8 cellular contexts compared by ENCODE assay signal in genomic region chr10:86711237-86711956, GRCh38. TPM values are rescaled to one million over a fixed set of nuclear protein-coding genes. Genes with fewer than 3 reads are reported as not detected.
DNase-seq lines count a peak whose midpoint lies in the region; ATAC-seq and TF ChIP-seq lines count a peak whose summit lies in the region.

No MANE protein-coding gene starts in this region.

- no peaks in the 10 kb centered on the region for H3K9me2 ChIP-seq in DOHH2 (replicated peaks; ENCODE audit: control insufficient read depth, low read length)

- DNase-seq in RPMI8226 (peak; percentile 80), foreskin fibroblast (peak; percentile 88 to 97), stromal cell of bone marrow (ENCODE audit: low read depth) (peak; percentile 86)
- peak; percentile 94 for DNase-seq in activated effector memory CD4-positive, alpha-beta T cell treated with anti-CD3 and anti-CD28 coated beads, Interleukin-2, amount 50 U/mL, for 16 hours

- H3K4me2 ChIP-seq in DOHH2 (ENCODE audit: low read length), result peak overlapping the region; percentile 87

- H3K4me3 ChIP-seq in DOHH2 (ENCODE audit: low read length) (peak overlapping the region; percentile 77), foreskin fibroblast (ENCODE audit: low read depth in 1 of 2, low read length in 2 of 2) (peak overlapping the region; percentile 57 to 60), neuron (ENCODE audit: low read length) (peak overlapping the region; percentile 75)

- peak overlapping the region; percentile 91 to 99 (median 98) for H3K4me3 Mint-ChIP-seq in IgD-negative memory B cell

- peak; percentile 80 for TF ChIP-seq CTCF in DOHH2 (IDR thresholded peaks at IDR 0.05; ENCODE audit: low read depth, low read length, poor library complexity, severe bottlenecking)
- peak; percentile 62 for TF ChIP-seq CTCF in foreskin fibroblast (IDR thresholded peaks at IDR 0.05; ENCODE audit: low read depth, low read length)

- H3K4me1 ChIP-seq in DOHH2 (ENCODE audit: control insufficient read depth, low read length) (peaks cover 13% of the 10 kb centered on the region), neuron (ENCODE audit: insufficient read depth, low read length) (peaks cover 3% of the 10 kb centered on the region)

- no peaks in the 10 kb centered on the region for H3K36me3 Mint-ChIP-seq in IgD-negative memory B cell

- peak; percentile 86 for ATAC-seq in GM21576 (IDR thresholded peaks at IDR 0.05; ENCODE audit: unreplicated experiment)

- no peaks in the 10 kb centered on the region for H3K9me3 Mint-ChIP-seq in IgD-negative memory B cell

- H3K27ac Mint-ChIP-seq in IgD-negative memory B cell, result peak overlapping the region; percentile 98 to 99 (median 98)

- H4K20me1 ChIP-seq in DOHH2 (ENCODE audit: control insufficient read depth, insufficient read depth, low read depth, low read length), result no peaks in the 10 kb centered on the region

- H3K36me3 ChIP-seq in DOHH2 (ENCODE audit: control insufficient read depth, low read length), result no peaks in the 10 kb centered on the region
- no peaks in the 10 kb centered on the region for H3K36me3 ChIP-seq in neuron (ENCODE audit: insufficient read depth, low read length)

- no peaks in the 10 kb centered on the region for H3K79me2 ChIP-seq in DOHH2 (ENCODE audit: control insufficient read depth, low read length)

- H3K9me3 ChIP-seq in DOHH2 (ENCODE audit: control insufficient read depth, insufficient read depth, low read length) (no peaks in the 10 kb centered on the region), neuron (ENCODE audit: low read length) (no peaks in the 10 kb centered on the region)

- H2AFZ ChIP-seq in neuron (ENCODE audit: low read depth, low read length), result peak overlapping the region; percentile 94

- peaks cover 2 to 6% (median 5%) of the 10 kb centered on the region in 3 donors for H3K4me1 Mint-ChIP-seq in IgD-negative memory B cell

- peak overlapping the region; percentile 24; the same call in 1 of the 2 replicates for H3K27ac ChIP-seq in DOHH2 (ENCODE audit: low read depth, low read length)

- H3F3A ChIP-seq in DOHH2 (ENCODE audit: control insufficient read depth, insufficient read depth), result no peaks in the 10 kb centered on the region

- H3K27me3 Mint-ChIP-seq in IgD-negative memory B cell, result peaks cover 2% of the 10 kb centered on the region

- H3K27me3 ChIP-seq in DOHH2 (ENCODE audit: control insufficient read depth, low read length), result peaks cover 8% of the 10 kb centered on the region; the same call in 1 of the 2 replicates
- no peaks in the 10 kb centered on the region for H3K27me3 ChIP-seq in neuron (ENCODE audit: insufficient read depth, low read length)

RNA-seq across cellular contexts. Expression of gene LDB3, which starts 43.1 kb away (rescaled TPM):
- polyA plus RNA-seq in IgD-negative memory B cell, result 0.13 TPM

RNA-seq across cellular contexts. Expression of gene BMPR1A, which starts 45.0 kb away (rescaled TPM):
- 5.0 TPM for polyA plus RNA-seq in IgD-negative memory B cell

RNA-seq across cellular contexts. Expression of gene OPN4, which starts 57.0 kb away (rescaled TPM):
- polyA plus RNA-seq in IgD-negative memory B cell, result not detected

Comparison
In these comparisons a context has a peak if more than half of its experiments do, and no peak if none do; other contexts are left out.
1. Peak in every context shown above with its lines: DNase-seq, ATAC-seq, H3K4me3 ChIP-seq and H3K27ac ChIP-seq.